16 cellular contexts compared by ENCODE assay signal in genomic region chr3:124063168-124063909, GRCh38. TPM values are rescaled to one million over a fixed set of nuclear protein-coding genes. Genes with fewer than 3 reads are reported as not detected.
DNase-seq lines count a peak whose midpoint lies in the region; ATAC-seq and TF ChIP-seq lines count a peak whose summit lies in the region.
"Had no signal": no experiment of that assay in that cellular context is flagged by ENCODE, and none has a peak within 500 bp of the region (broad histone marks: within the 10 kb centered on the region; RNA-seq: fewer than 3 reads in every experiment).

No MANE protein-coding gene starts in this region.

- H3K27me3 ChIP-seq in MG63 (peaks cover 9% of the 10 kb centered on the region), mesenchymal stem cell (ENCODE audit: control insufficient read depth in 1 of 2, insufficient read depth in 1 of 2, low read length in 2 of 2) (no peaks in the 10 kb centered on the region), esophagus muscularis mucosa (no peaks in the 10 kb centered on the region), vagina (no peaks in the 10 kb centered on the region)
- H3K27me3 ChIP-seq: gastroesophageal sphincter had no signal

- no peak overlapping the region for H2BK15ac ChIP-seq in mesenchymal stem cell (ENCODE audit: low read depth, poor library complexity, severe bottlenecking)

- 71% methylated on average over 9 of the region's 9 CpGs for WGBS in mesenchymal stem cell
- WGBS in esophagus muscularis mucosa, result 53% methylated on average over 9 of the region's 9 CpGs

- H3K27ac ChIP-seq in mesenchymal stem cell (ENCODE audit: low read length, poor library complexity, severe bottlenecking), result no peak overlapping the region
- peak overlapping the region in 1 of 4 donors; percentile 15 for H3K27ac ChIP-seq in esophagus muscularis mucosa (replicated peaks in 1 of 4)
- H3K27ac ChIP-seq in vagina, result no peak overlapping the region

- H3K9me3 Mint-ChIP-seq in activated T-cell treated with anti-CD3 and anti-CD28 coated beads, Interleukin-2, amount 50 U/mL, for 4 hours, result no peaks in the 10 kb centered on the region
- H3K9me3 Mint-ChIP-seq: dendritic cell treated with granulocyte-macrophage colony-stimulating factor and Interleukin-4, amounts not matched to agents 40 ng/mL and 50 ng/mL, for 4 days; T-helper 2 cell treated with Interferon-gamma antibody and Interleukin-4, amounts not matched to agents 5 μg/mL and 100 μg/mL, for 36 hours had no signal

- H3K4me3 Mint-ChIP-seq in activated T-cell treated with anti-CD3 and anti-CD28 coated beads, Interleukin-2, amount 50 U/mL, for 4 hours, result no peak overlapping the region
- H3K4me3 Mint-ChIP-seq: activated CD8-positive, alpha-beta T cell treated with anti-CD3 and anti-CD28 coated beads, Interleukin-2, amount 10 ng/mL, durations not matched to agents 7 days and 5 days; B cell; dendritic cell treated with granulocyte-macrophage colony-stimulating factor and Interleukin-4, amounts not matched to agents 40 ng/mL and 50 ng/mL, for 4 days; T-helper 2 cell treated with Interferon-gamma antibody and Interleukin-4, amounts not matched to agents 5 μg/mL and 100 μg/mL, for 36 hours had no signal

- no peak overlapping the region for H2BK12ac ChIP-seq in mesenchymal stem cell (ENCODE audit: low read length in 2 of 2)

- H3K4ac ChIP-seq in mesenchymal stem cell (ENCODE audit: low read depth in 1 of 2, low read length in 2 of 2), result no peak overlapping the region

- H3K27me3 Mint-ChIP-seq in activated T-cell treated with anti-CD3 and anti-CD28 coated beads, Interleukin-2, amount 50 U/mL, for 4 hours (ENCODE audit: low read depth), result peaks cover 13% of the 10 kb centered on the region

- intact Hi-C loops in esophagus muscularis mucosa (cut with DNase I) (no loop called here), vagina (cut with DNase I) (no loop called here)

- no peaks in the 10 kb centered on the region for H3K9me3 ChIP-seq in MG63
- no peaks in the 10 kb centered on the region for H3K9me3 ChIP-seq in mesenchymal stem cell (ENCODE audit: control insufficient read depth, low read length)
- H3K9me3 ChIP-seq in esophagus muscularis mucosa, result no peaks in the 10 kb centered on the region
- H3K9me3 ChIP-seq in vagina, result no peaks in the 10 kb centered on the region
- H3K9me3 ChIP-seq: gastroesophageal sphincter had no signal

- H3K36me3 ChIP-seq in MG63 (no peaks in the 10 kb centered on the region), mesenchymal stem cell (ENCODE audit: control insufficient read depth in 1 of 2, insufficient read depth in 2 of 2, low read depth in 1 of 2, low read length in 2 of 2) (no peaks in the 10 kb centered on the region), esophagus muscularis mucosa (no peaks in the 10 kb centered on the region), vagina (no peaks in the 10 kb centered on the region)
- H3K36me3 ChIP-seq: gastroesophageal sphincter had no signal

- DNase-seq in AG20443 (ENCODE audit: low spot score), result peak; percentile 13
- peak; percentile 8 for DNase-seq in MG63
- peak; percentile 65 for DNase-seq in astrocyte of the hippocampus (ENCODE audit: low read depth, low spot score)
- DNase-seq in mesenchymal stem cell, result peak; percentile 3
- DNase-seq in esophagus muscularis mucosa (ENCODE audit: extremely low spot score), result no peak
- DNase-seq in amygdala (lab: John Stamatoyannopoulos, UW), result no peak
- DNase-seq in activated T-cell treated with anti-CD3 and anti-CD28 coated beads, Interleukin-2, amount 50 U/mL, for 4 hours, result no peak
- no peak for DNase-seq in vagina (ENCODE audit: extremely low spot score in 2 of 2)
- DNase-seq: activated CD8-positive, alpha-beta T cell treated with anti-CD3 and anti-CD28 coated beads, Interleukin-2, amount 10 ng/mL, durations not matched to agents 7 days and 5 days; activated naive CD4-positive, alpha-beta T cell; NCI-H1930 had no signal

- H3K18ac ChIP-seq in mesenchymal stem cell (ENCODE audit: low read depth in 1 of 2, low read length in 2 of 2), result no peak overlapping the region

- TF ChIP-seq EP300 in esophagus muscularis mucosa (IDR thresholded peaks at IDR 0.05), result no peak

- no peak overlapping the region for H2AFZ ChIP-seq in mesenchymal stem cell (ENCODE audit: low read depth, low read length)

- no peak for TF ChIP-seq POLR2A in esophagus muscularis mucosa (IDR thresholded peaks at IDR 0.05; ENCODE audit: low read depth)
- no peak for TF ChIP-seq POLR2A in vagina (IDR thresholded peaks at IDR 0.05)

- H3K4me2 ChIP-seq in mesenchymal stem cell (ENCODE audit: low read length, poor library complexity, severe bottlenecking), result no peak overlapping the region

- no peaks in the 10 kb centered on the region for H3K4me1 ChIP-seq in mesenchymal stem cell (ENCODE audit: control insufficient read depth, insufficient read depth, low read depth, low read length)
- H3K4me1 ChIP-seq in esophagus muscularis mucosa, result peaks cover 29 to 36% (median 32%) of the 10 kb centered on the region in 4 donors
- H3K4me1 ChIP-seq in vagina, result peaks cover 14% of the 10 kb centered on the region

- no peaks in the 10 kb centered on the region for H3K4me1 Mint-ChIP-seq in activated T-cell treated with anti-CD3 and anti-CD28 coated beads, Interleukin-2, amount 50 U/mL, for 4 hours (ENCODE audit: low read depth)
- H3K4me1 Mint-ChIP-seq: B cell had no signal

- no peak overlapping the region for H3K9ac ChIP-seq in mesenchymal stem cell (ENCODE audit: low read length)

- H2BK120ac ChIP-seq in mesenchymal stem cell (ENCODE audit: low read depth, low read length), result no peak overlapping the region

- no peak overlapping the region for H3K14ac ChIP-seq in mesenchymal stem cell (ENCODE audit: low read length in 2 of 2)

- no peak overlapping the region for H2BK5ac ChIP-seq in mesenchymal stem cell (ENCODE audit: low read depth, low read length, poor library complexity, severe bottlenecking)

- H3K36me3 Mint-ChIP-seq in activated T-cell treated with anti-CD3 and anti-CD28 coated beads, Interleukin-2, amount 50 U/mL, for 4 hours (ENCODE audit: insufficient read depth), result no peaks in the 10 kb centered on the region

- ATAC-seq in activated T-cell treated with anti-CD3 and anti-CD28 coated beads, Interleukin-2, amount 50 U/mL, for 4 hours, result no peak
- ATAC-seq: activated CD8-positive, alpha-beta T cell treated with anti-CD3 and anti-CD28 coated beads, Interleukin-2, amount 10 ng/mL, durations not matched to agents 7 days and 5 days; gastroesophageal sphincter; K562 had no signal

- no peak overlapping the region for H4K91ac ChIP-seq in mesenchymal stem cell (ENCODE audit: low read length)

- H2AK5ac ChIP-seq in mesenchymal stem cell (ENCODE audit: low read length, severe bottlenecking), result no peak overlapping the region

- no peak overlapping the region for H3K23ac ChIP-seq in mesenchymal stem cell (ENCODE audit: low read length in 2 of 2)

- no peak overlapping the region for H3K4me3 ChIP-seq in MG63
- H3K4me3 ChIP-seq in mesenchymal stem cell (ENCODE audit: insufficient read depth in 1 of 2, low read depth in 1 of 2, low read length in 2 of 2), result no peak overlapping the region
- no peak overlapping the region for H3K4me3 ChIP-seq in esophagus muscularis mucosa
- no peak overlapping the region for H3K4me3 ChIP-seq in vagina
- H3K4me3 ChIP-seq: gastroesophageal sphincter, K562 had no signal

- no peak for TF ChIP-seq CTCF in esophagus muscularis mucosa (IDR thresholded peaks at IDR 0.05)
- no peak for TF ChIP-seq CTCF in vagina (IDR thresholded peaks at IDR 0.05)

- H4K8ac ChIP-seq in mesenchymal stem cell (ENCODE audit: low read length), result no peak overlapping the region

- peaks cover 31% of the 10 kb centered on the region for H3K79me1 ChIP-seq in mesenchymal stem cell (replicated peaks; ENCODE audit: low read length, poor library complexity, severe bottlenecking)

RNA-seq across cellular contexts. Expression of gene KALRN, which starts 30.2 kb away (rescaled TPM):
- total RNA-seq in MG63 (2014; rRNA removed; shearing (Covaris generic); ENCODE audit: low replicate concordance), result 1.4 and 2.3 TPM in 2 replicates
- 2.1 TPM for polyA plus RNA-seq in mesenchymal stem cell (2013, experiment 1 of 2)
- 2.3 TPM for polyA plus RNA-seq in mesenchymal stem cell (2013, experiment 2 of 2)
- total RNA-seq in esophagus muscularis mucosa, result 10 to 100 TPM; 20.8 to 49.7 (median 28.7) TPM
- total RNA-seq in activated T-cell treated with anti-CD3 and anti-CD28 coated beads, Interleukin-2, amount 50 U/mL, for 4 hours, result 1 to 10 TPM; 1.1 to 1.5 (median 1.4) TPM
- 48.1 TPM for total RNA-seq in vagina
- total RNA-seq: B cell had no signal

Comparison
In these comparisons a context has a peak if more than half of its experiments do, and no peak if none do; other contexts are left out.
1. DNase-seq: peak in AG20443 (single experiment), MG63 (single experiment), astrocyte of the hippocampus (single experiment) and mesenchymal stem cell (single experiment); none in esophagus muscularis mucosa (single experiment), amygdala (0 of 56), activated T-cell treated with anti-CD3 and anti-CD28 coated beads, Interleukin-2, amount 50 U/mL, for 4 hours (single experiment) and vagina (0 of 2).